In genomic region chr2:46490521-46491141, GRCh38 we compare ENCODE assay signal across 9 cellular contexts. TPM values are rescaled to one million over a fixed set of nuclear protein-coding genes. Genes with fewer than 3 reads are reported as not detected.
A peak's percentile ranks its signal among the peaks of the same experiment; 100 is the strongest.
DNase-seq lines count a peak whose midpoint lies in the region; ATAC-seq, FAIRE-seq and TF ChIP-seq lines count a peak whose summit lies in the region.
"Had no signal": no experiment of that assay in that cellular context is flagged by ENCODE, and none has a peak within 500 bp of the region (broad histone marks: within the 10 kb centered on the region; RNA-seq: fewer than 3 reads in every experiment).

No MANE protein-coding gene starts in this region.

- TF ChIP-seq CTCF in fibroblast of lung (conservative IDR thresholded peaks at IDR 0.05 in 1 of 2, IDR thresholded peaks at IDR 0.05 in 1 of 2; ENCODE audit: low read depth in 1 of 2, low read length in 2 of 2) (no peak), pancreas (IDR thresholded peaks at IDR 0.05) (no peak), foreskin keratinocyte (conservative IDR thresholded peaks at IDR 0.05) (no peak)

- WGBS in pancreas, 2 donors: 53 to 58% methylated on average over 6 of the region's 6 CpGs

- no peaks in the 10 kb centered on the region for H3K36me3 ChIP-seq in fibroblast of lung (ENCODE audit: control insufficient read depth, insufficient read depth, low read length)
- no peaks in the 10 kb centered on the region for H3K36me3 ChIP-seq in pancreas

- no peak for FAIRE-seq in pancreas (lab: Jason Lieb, UNC)

- H3K27me3 ChIP-seq in fibroblast of lung (ENCODE audit: control insufficient read depth, insufficient read depth, low read length) (no peaks in the 10 kb centered on the region), pancreas (no peaks in the 10 kb centered on the region), foreskin keratinocyte (peaks cover 12% of the 10 kb centered on the region)

- H2AFZ ChIP-seq in fibroblast of lung (ENCODE audit: low read length): no peak overlapping the region

- peak overlapping the region; percentile 11 for H3K4me2 ChIP-seq in fibroblast of lung (ENCODE audit: extremely low read depth, insufficient read depth, low read length)

- no peak overlapping the region for H3K9ac ChIP-seq in fibroblast of lung (ENCODE audit: insufficient read depth, low read length)

- DNase-seq in fibroblast of lung (ENCODE audit: low read depth in 2 of 2) (peak; percentile 27 to 70), pancreas (peak in 2 of 6 donors; percentile 25 to 31), cerebellar nuclear complex (lab: John Stamatoyannopoulos, UW) (no peak), foreskin keratinocyte (no peak)
- no peak for DNase-seq in effector CD4-positive, alpha-beta T cell
- no peak for DNase-seq in stimulated activated naive CD4-positive, alpha-beta T cell treated with Interleukin-2 at 50 U/mL for 16 hours (lab: John Stamatoyannopoulos, UW)

- ATAC-seq in GM18498 (IDR thresholded peaks at IDR 0.05; ENCODE audit: unreplicated experiment) (peak; percentile 47), HG03095 (IDR thresholded peaks at IDR 0.05; ENCODE audit: unreplicated experiment) (peak; percentile 58), pancreas (peak in 3 of 4 donors; percentile 68 to 80 (median 71)), foreskin keratinocyte (no peak)

- H3K27ac ChIP-seq in fibroblast of lung (ENCODE audit: insufficient read depth, low read length) (no peak overlapping the region), pancreas (peak overlapping the region in 3 of 4 donors; percentile 30 to 67 (median 60)), foreskin keratinocyte (no peak overlapping the region)

- H3K9me3 ChIP-seq in fibroblast of lung (ENCODE audit: control insufficient read depth, insufficient read depth, low read depth, low read length) (no peaks in the 10 kb centered on the region), pancreas (no peaks in the 10 kb centered on the region)

- H3K4me1 ChIP-seq in fibroblast of lung (ENCODE audit: control insufficient read depth, extremely low read depth, insufficient read depth, low read length) (peaks cover 22% of the 10 kb centered on the region), pancreas (peaks cover 0 to 3% (median 0%) of the 10 kb centered on the region in 3 donors), foreskin keratinocyte (peaks cover 6% of the 10 kb centered on the region)

- no peaks in the 10 kb centered on the region for H4K20me1 ChIP-seq in fibroblast of lung (ENCODE audit: control insufficient read depth, extremely low read depth, insufficient read depth, low read length)

- H3K79me2 ChIP-seq in fibroblast of lung (ENCODE audit: control insufficient read depth, insufficient read depth, low read length): no peaks in the 10 kb centered on the region

- H3K4me3 ChIP-seq in fibroblast of lung (replicated peaks in 1 of 4; ENCODE audit: control extremely low read depth in 1 of 4, insufficient read depth in 1 of 4, low read depth in 3 of 4, low read length in 4 of 4): no peak overlapping the region
- H3K4me3 ChIP-seq in pancreas: no peak overlapping the region

- intact Hi-C loops in pancreas (cut with DNase I): no loop called here

RNA-seq across cellular contexts. Expression of gene TMEM247, which starts 11.3 kb away (rescaled TPM):
- total RNA-seq in fibroblast of lung (not detected in 2 replicates), pancreas (not detected), foreskin keratinocyte (not detected in 2 replicates)
- polyA plus RNA-seq in fibroblast of lung (not detected in 2 replicates), pancreas (not detected), foreskin keratinocyte (not detected in 2 replicates)
- polyA plus RNA-seq in fibroblast of lung (2012): not detected in 2 replicates
- polyA minus RNA-seq in fibroblast of lung (ENCODE audit: low replicate concordance): not detected in 2 replicates
- total RNA-seq: dermis microvascular lymphatic vessel endothelial cell had no signal

RNA-seq across cellular contexts. Expression of gene RHOQ, which starts 51.7 kb away (rescaled TPM):
- total RNA-seq in fibroblast of lung: 94.8 and 137 TPM in 2 replicates
- 108 and 210 TPM in 2 replicates for polyA plus RNA-seq in fibroblast of lung
- polyA plus RNA-seq in fibroblast of lung (2012): 82.1 and 167 TPM in 2 replicates
- 19.3 and 56.5 TPM in 2 replicates for polyA minus RNA-seq in fibroblast of lung (ENCODE audit: low replicate concordance)
- total RNA-seq in pancreas: 10 to 100 TPM; 16.9 to 37.5 (median 18.8) TPM
- 10 to 100 TPM; 16.7 to 16.8 TPM for polyA plus RNA-seq in pancreas
- 23.9 and 32.2 TPM in 2 replicates for total RNA-seq in foreskin keratinocyte
- 14.8 and 16.3 TPM in 2 replicates for polyA plus RNA-seq in foreskin keratinocyte

RNA-seq across cellular contexts. Expression of gene ATP6V1E2, which starts 51.7 kb away (rescaled TPM):
- total RNA-seq in fibroblast of lung (3.3 and 5.6 TPM in 2 replicates), pancreas (1 to 10 TPM; 3.4 to 5.2 (median 4.1) TPM), foreskin keratinocyte (7.1 and 8.3 TPM in 2 replicates)
- polyA plus RNA-seq in fibroblast of lung (2.7 and 4.7 TPM in 2 replicates), pancreas (1 to 10 TPM; 2.0 to 3.6 TPM), foreskin keratinocyte (4.1 and 5.0 TPM in 2 replicates)
- 2.0 and 3.8 TPM in 2 replicates for polyA plus RNA-seq in fibroblast of lung (2012)
- polyA minus RNA-seq in fibroblast of lung (ENCODE audit: low replicate concordance): 0.86 and 3.2 TPM in 2 replicates

Comparison
In these comparisons a context has a peak if more than half of its experiments do, and no peak if none do; other contexts are left out.
1. DNase-seq: peak in fibroblast of lung (2 of 2); none in cerebellar nuclear complex (0 of 2), effector CD4-positive, alpha-beta T cell (single experiment), stimulated activated naive CD4-positive, alpha-beta T cell treated with Interleukin-2 at 50 U/mL for 16 hours (single experiment) and foreskin keratinocyte (0 of 2).
2. H3K27ac ChIP-seq: peak in pancreas (3 of 4); none in fibroblast of lung (single experiment) and foreskin keratinocyte (single experiment).